ENCODE assay signal across 12 cellular contexts in the genomic region with DNA sequence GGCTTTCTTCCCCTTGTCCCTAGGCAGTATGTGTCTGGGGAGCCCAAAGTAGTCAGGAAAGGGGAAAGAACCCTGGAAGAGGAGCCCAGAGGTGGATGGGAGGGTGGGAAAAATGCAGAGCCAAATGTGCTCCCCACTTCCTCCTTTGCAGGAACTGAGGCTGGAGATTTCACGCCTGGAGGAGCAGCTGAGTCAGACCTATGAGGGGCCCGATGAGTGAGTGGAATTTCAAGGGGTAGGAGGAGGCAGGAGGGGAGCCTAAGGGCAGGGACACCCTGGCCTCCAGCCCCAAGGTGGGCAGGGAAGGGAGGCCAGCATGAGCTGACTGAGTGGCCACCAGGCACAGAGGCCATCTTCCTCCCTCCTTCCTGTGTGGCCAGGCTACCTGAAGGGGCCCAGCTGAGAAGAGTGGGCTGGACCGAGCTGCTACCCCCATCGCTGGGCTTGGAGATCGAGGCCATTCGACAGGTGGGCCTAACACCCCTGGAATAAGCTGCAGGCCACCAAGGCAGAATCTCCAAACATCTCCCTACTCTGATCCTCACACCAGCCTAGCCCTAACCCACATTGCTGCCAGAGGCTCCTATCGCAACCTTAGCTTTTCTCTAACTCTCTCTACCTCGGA. TPM values are rescaled to one million over a fixed set of nuclear protein-coding genes. Genes with fewer than 3 reads are reported as not detected.
A peak's percentile ranks its signal among the peaks of the same experiment; 100 is the strongest.
DNase-seq lines count a peak whose midpoint lies in the region; ATAC-seq and TF ChIP-seq lines count a peak whose summit lies in the region.
"Had no signal": no experiment of that assay in that cellular context is flagged by ENCODE, and none has a peak within 500 bp of the region (broad histone marks: within the 10 kb centered on the region; RNA-seq: fewer than 3 reads in every experiment).

No MANE protein-coding gene starts in this region.

- no peaks in the 10 kb centered on the region for H3K9me3 Mint-ChIP-seq in effector memory CD8-positive, alpha-beta T cell

- H3K27ac Mint-ChIP-seq in effector memory CD8-positive, alpha-beta T cell, result peak overlapping the region; percentile 65 to 76

- no peak for ATAC-seq in effector memory CD8-positive, alpha-beta T cell (replicated peaks)
- ATAC-seq in sciatic nerve, result no peak

- CTCF ChIA-PET in PC-9 (lab: Charles Lee), result no interaction called here

- DNase-seq in ACHN (peak; percentile 70), GM12864 (ENCODE audit: low read depth) (no peak), PC-9 (no peak), DMS 273 (lab: John Stamatoyannopoulos, UW; ENCODE audit: unreplicated experiment) (no peak), sciatic nerve (ENCODE audit: low spot score) (no peak), NCI-H1930 (lab: John Stamatoyannopoulos, UW) (no peak), MG63 (no peak)
- DNase-seq in effector memory CD8-positive, alpha-beta T cell, result no peak
- DNase-seq: BE2C, NCI-H1105 treated with DMSO at 0.1 percent for 48 hours had no signal

- in situ Hi-C loops in ACHN (cut with HindIII; ENCODE audit: low pct_ligation_motif_present, low pct_unique_long_range_greater_than_20kb, low sequenced_read_pairs), result no loop called here

- peak overlapping the region; percentile 29; the same call in 1 of the 2 replicates for H2AFZ ChIP-seq in PC-9

- H3K27me3 Mint-ChIP-seq in effector memory CD8-positive, alpha-beta T cell, result no peaks in the 10 kb centered on the region

- POLR2A ChIA-PET in PC-9 (lab: Charles Lee; ENCODE audit: unreplicated experiment), result no interaction called here

- no peaks in the 10 kb centered on the region for H3K79me2 ChIP-seq in PC-9 (ENCODE audit: low read depth)

- H3K9me2 ChIP-seq in PC-9 (ENCODE audit: insufficient read depth), result no peaks in the 10 kb centered on the region

- H4K20me1 ChIP-seq in PC-9 (ENCODE audit: insufficient read depth), result no peaks in the 10 kb centered on the region

- H3K4me3 ChIP-seq in GM12864 (ENCODE audit: low read depth, low read length) (peak overlapping the region; percentile 0; the same call in 1 of the 2 replicates), PC-9 (no peak overlapping the region), MG63 (no peak overlapping the region)
- H3K4me3 ChIP-seq: ascending aorta had no signal

- peaks cover 5% of the 10 kb centered on the region; the same call in 1 of the 2 replicates for H3F3A ChIP-seq in PC-9 (ENCODE audit: insufficient read depth, low read depth)

- no peaks in the 10 kb centered on the region for H3K36me3 Mint-ChIP-seq in effector memory CD8-positive, alpha-beta T cell (ENCODE audit: insufficient read depth)

- H3K27ac ChIP-seq in PC-9, result no peak overlapping the region
- H3K27ac ChIP-seq: ascending aorta, epithelial cell of prostate had no signal

- H3K4me1 ChIP-seq in PC-9 (replicated peaks; ENCODE audit: insufficient read depth), result peaks cover 2% of the 10 kb centered on the region
- H3K4me1 ChIP-seq: ascending aorta had no signal

- no TSS peak for BruUV-seq in PC-9 (replicated peaks; lab: Mats Ljungman, UMichigan)

- H3K9me3 ChIP-seq in PC-9 (ENCODE audit: insufficient read depth, low read depth), result no peaks in the 10 kb centered on the region
- no peaks in the 10 kb centered on the region for H3K9me3 ChIP-seq in MG63
- H3K9me3 ChIP-seq: ascending aorta, BE2C had no signal

- H3K4me3 Mint-ChIP-seq in effector memory CD8-positive, alpha-beta T cell, result peak overlapping the region; percentile 48 to 73

- intact Hi-C loops in PC-9 (cut with micrococcal nuclease; ENCODE audit: unreplicated experiment), result no loop called here
- intact Hi-C loops in sciatic nerve (cut with DNase I), result no loop called here

- TF ChIP-seq CTCF in GM12864 (IDR thresholded peaks at IDR 0.05; ENCODE audit: low read depth, low read length, missing control alignments), result no peak
- no peak for TF ChIP-seq CTCF in PC-9 (conservative IDR thresholded peaks at IDR 0.05)

- H3K27me3 ChIP-seq in PC-9 (ENCODE audit: insufficient read depth, low read depth) (no peaks in the 10 kb centered on the region), MG63 (no peaks in the 10 kb centered on the region)
- H3K27me3 ChIP-seq: ascending aorta, BE2C had no signal

- peaks cover 24 to 37% of the 10 kb centered on the region in 2 donors for H3K4me1 Mint-ChIP-seq in effector memory CD8-positive, alpha-beta T cell (ENCODE audit: low read depth in 2 of 2)

- H3K4me2 ChIP-seq in PC-9, result no peak overlapping the region

- H3K36me3 ChIP-seq in PC-9 (ENCODE audit: low read depth) (no peaks in the 10 kb centered on the region), MG63 (no peaks in the 10 kb centered on the region)
- H3K36me3 ChIP-seq: ascending aorta, BE2C had no signal

RNA-seq across cellular contexts. Expression of a gene that starts 14.3 kb away (rescaled TPM):
- total RNA-seq in PC-9 (2021) (not detected in 2 replicates), sciatic nerve (not detected)
- not detected in 2 replicates for total RNA-seq in MG63 (2014; rRNA removed; shearing (Covaris generic); ENCODE audit: low replicate concordance)
- total RNA-seq: ascending aorta had no signal

RNA-seq across cellular contexts. Expression of a gene that starts 16.3 kb away (rescaled TPM):
- not detected in 2 replicates for total RNA-seq in PC-9 (2021)
- not detected for total RNA-seq in sciatic nerve
- not detected in 2 replicates for total RNA-seq in MG63 (2014; rRNA removed; shearing (Covaris generic); ENCODE audit: low replicate concordance)
- total RNA-seq: ascending aorta had no signal

RNA-seq across cellular contexts. Expression of a gene that starts 20.9 kb away (rescaled TPM):
- total RNA-seq in PC-9 (2021) (0.39 TPM in 1 of 2 replicates, not detected in the other), sciatic nerve (not detected)
- total RNA-seq in MG63 (2014; rRNA removed; shearing (Covaris generic); ENCODE audit: low replicate concordance), result not detected in 2 replicates
- total RNA-seq: ascending aorta had no signal

RNA-seq across cellular contexts. Expression of a gene that starts 32.4 kb away (rescaled TPM):
- total RNA-seq in PC-9 (2021) (0.68 and 0.70 TPM in 2 replicates), sciatic nerve (3.8 TPM)
- total RNA-seq in MG63 (2014; rRNA removed; shearing (Covaris generic); ENCODE audit: low replicate concordance), result not detected in 2 replicates

RNA-seq across cellular contexts. Expression of a gene that starts 42.7 kb away (rescaled TPM):
- total RNA-seq in PC-9 (2021), result 156 and 184 TPM in 2 replicates
- 73.2 TPM for total RNA-seq in sciatic nerve
- 121 and 144 TPM in 2 replicates for total RNA-seq in MG63 (2014; rRNA removed; shearing (Covaris generic); ENCODE audit: low replicate concordance)
